In genomic region chr9:135993409-135993742, GRCh38 we compare ENCODE assay signal across 1 cellular context.
TF ChIP-seq lines count a peak whose summit lies in the region.

No MANE protein-coding gene starts in this region.

TF ChIP-seq in A549, 52 proteins besides CTCF, POLR2A, EP300 and RAD21 (continued from another document):
- TF ChIP-seq REST (IDR thresholded peaks at IDR 0.05), result no peak
- no peak for TF ChIP-seq MAFK (IDR thresholded peaks at IDR 0.05; ENCODE audit: partially characterized antibody)
- TF ChIP-seq EHF (CRISPR knock-in tag; IDR thresholded peaks at IDR 0.05), result no peak
